In genomic region chr5:154683101-154683757, GRCh38 we compare ENCODE assay signal across 8 cellular contexts.
DNase-seq lines count a peak whose midpoint lies in the region; ATAC-seq lines count a peak whose summit lies in the region.

No MANE protein-coding gene starts in this region.

- H3K27me3 Mint-ChIP-seq in activated naive CD8-positive, alpha-beta T cell treated with anti-CD3 and anti-CD28 coated beads, Interleukin-2, amount 10 ng/mL, durations not matched to agents 7 days and 5 days = peaks cover 31% of the 10 kb centered on the region

- no peaks in the 10 kb centered on the region for H3K4me1 ChIP-seq in thymus (ENCODE audit: control insufficient read depth, insufficient read depth, low read length)

- 23% methylated on average over 16 of the region's 16 CpGs for WGBS in thymus

- H3K4me3 ChIP-seq in thymus (ENCODE audit: low read length) = peak overlapping the region; percentile 51

- H3K4me1 Mint-ChIP-seq in activated naive CD8-positive, alpha-beta T cell treated with anti-CD3 and anti-CD28 coated beads, Interleukin-2, amount 10 ng/mL, durations not matched to agents 7 days and 5 days = peaks cover 2% of the 10 kb centered on the region

- no peak overlapping the region for H3K27ac Mint-ChIP-seq in activated naive CD8-positive, alpha-beta T cell treated with anti-CD3 and anti-CD28 coated beads, Interleukin-2, amount 10 ng/mL, durations not matched to agents 7 days and 5 days

- H3K36me3 Mint-ChIP-seq in activated naive CD8-positive, alpha-beta T cell treated with anti-CD3 and anti-CD28 coated beads, Interleukin-2, amount 10 ng/mL, durations not matched to agents 7 days and 5 days = no peaks in the 10 kb centered on the region

- H3K27ac ChIP-seq in thymus (ENCODE audit: low read depth) = no peak overlapping the region

- no peaks in the 10 kb centered on the region for H3K27me3 ChIP-seq in thymus (ENCODE audit: control insufficient read depth, insufficient read depth)

- no peaks in the 10 kb centered on the region for H3K9me3 ChIP-seq in thymus (ENCODE audit: control insufficient read depth)

- peak; percentile 24 for DNase-seq in A172 (ENCODE audit: low spot score)
- no peak for DNase-seq in activated naive CD8-positive, alpha-beta T cell treated with anti-CD3 and anti-CD28 coated beads, Interleukin-2, amount 10 ng/mL, durations not matched to agents 7 days and 5 days
- no peak for DNase-seq in left colon
- DNase-seq in stimulated activated naive CD4-positive, alpha-beta T cell treated with Interleukin-2 at 50 U/mL for 16 hours (lab: John Stamatoyannopoulos, UW) = no peak
- no peak for DNase-seq in activated CD8-positive, alpha-beta memory T cell treated with anti-CD3 and anti-CD28 coated beads for 24 hours

- intact Hi-C loops in left colon (cut with DNase I, micrococcal nuclease) = no loop called here

- no peaks in the 10 kb centered on the region for H3K36me3 ChIP-seq in thymus (ENCODE audit: control insufficient read depth, insufficient read depth)

- H3K9me3 Mint-ChIP-seq in activated naive CD8-positive, alpha-beta T cell treated with anti-CD3 and anti-CD28 coated beads, Interleukin-2, amount 10 ng/mL, durations not matched to agents 7 days and 5 days = no peaks in the 10 kb centered on the region

- ATAC-seq in GM19025 (IDR thresholded peaks at IDR 0.05; ENCODE audit: low read depth, unreplicated experiment) = peak; percentile 56
- ATAC-seq in HG03139 (IDR thresholded peaks at IDR 0.05; ENCODE audit: unreplicated experiment) = peak; percentile 43
- ATAC-seq in activated naive CD8-positive, alpha-beta T cell treated with anti-CD3 and anti-CD28 coated beads, Interleukin-2, amount 10 ng/mL, durations not matched to agents 7 days and 5 days (ENCODE audit: low read depth) = no peak
- peak; percentile 13 for ATAC-seq in left colon

- POLR2A ChIA-PET in activated naive CD8-positive, alpha-beta T cell treated with anti-CD3 and anti-CD28 coated beads, Interleukin-2, amount 10 ng/mL, durations not matched to agents 7 days and 5 days (lab: Charles Lee) = interaction anchor here (0.6 to 1.2 kb wide), 2 partner anchors 25 to 40 kb away, joined by 3 to 5 read pairs; no protein-coding TSS in a partner anchor

- peak overlapping the region; percentile 72 for H3K4me3 Mint-ChIP-seq in activated naive CD8-positive, alpha-beta T cell treated with anti-CD3 and anti-CD28 coated beads, Interleukin-2, amount 10 ng/mL, durations not matched to agents 7 days and 5 days
